ENCODE assay signal across 8 cellular contexts in genomic region chr4:118465831-118466230, GRCh38.
DNase-seq lines count a peak whose midpoint lies in the region; TF ChIP-seq lines count a peak whose summit lies in the region.
"Not testable (repeated sequence)": the region's sequence is repeated elsewhere in the genome, so short reads cannot be mapped to it uniquely, and the experiment has no call there.

No MANE protein-coding gene starts in this region.

- in situ Hi-C loops in HAP-1 (cut with MboI; ENCODE audit: low sequenced_read_pairs): not testable (repeated sequence)

- H4K8ac ChIP-seq in mesenchymal stem cell (ENCODE audit: low read length): not testable (repeated sequence)

- H3K4me2 ChIP-seq in mesenchymal stem cell (ENCODE audit: low read length, poor library complexity, severe bottlenecking): not testable (repeated sequence)

- DNase-seq in AG04449 (ENCODE audit: low read depth, low spot score): peak; percentile 24
- DNase-seq in AG10803 (ENCODE audit: low read depth): peak; percentile 87
- DNase-seq in ELR (ENCODE audit: low read depth): peak; percentile 36
- DNase-seq in HAP-1 (ENCODE audit: low spot score in 2 of 2): peak; percentile 17 to 26
- peak; percentile 16 for DNase-seq in MG63
- peak; percentile 66 for DNase-seq in dedifferentiated amniotic fluid mesenchymal stem cell (ENCODE audit: extremely low spot score)
- DNase-seq in fibroblast of peridontal ligament (ENCODE audit: extremely low read depth): peak; percentile 91
- peak; percentile 32 for DNase-seq in mesenchymal stem cell

- H3K27ac ChIP-seq in mesenchymal stem cell (ENCODE audit: low read length, poor library complexity, severe bottlenecking): not testable (repeated sequence)

- not testable (repeated sequence) for H3K9me3 ChIP-seq in HAP-1; MG63; mesenchymal stem cell (ENCODE audit: control insufficient read depth, low read length)

- H2BK120ac ChIP-seq in mesenchymal stem cell (ENCODE audit: low read depth, low read length): not testable (repeated sequence)

- not testable (repeated sequence) for H3K4me3 ChIP-seq in AG04449 (ENCODE audit: low read depth, low read length); AG10803 (ENCODE audit: low read length); HAP-1; MG63; mesenchymal stem cell (ENCODE audit: insufficient read depth in 1 of 2, low read depth in 1 of 2, low read length in 2 of 2)

- H3K23ac ChIP-seq in mesenchymal stem cell (ENCODE audit: low read length in 2 of 2): not testable (repeated sequence)

- not testable (repeated sequence) for H2BK12ac ChIP-seq in mesenchymal stem cell (ENCODE audit: low read length in 2 of 2)

- H3K4ac ChIP-seq in mesenchymal stem cell (ENCODE audit: low read depth in 1 of 2, low read length in 2 of 2): not testable (repeated sequence)

- not testable (repeated sequence) for H4K91ac ChIP-seq in mesenchymal stem cell (ENCODE audit: low read length)

- not testable (repeated sequence) for H3K14ac ChIP-seq in mesenchymal stem cell (ENCODE audit: low read length in 2 of 2)

- H3K18ac ChIP-seq in mesenchymal stem cell (ENCODE audit: low read depth in 1 of 2, low read length in 2 of 2): not testable (repeated sequence)

- CTCF ChIA-PET in AG04449 (lab: Yijun Ruan, JAX): not testable (repeated sequence)

- not testable (repeated sequence) for H3K36me3 ChIP-seq in HAP-1 (replicated peaks); MG63; mesenchymal stem cell (ENCODE audit: control insufficient read depth in 1 of 2, insufficient read depth in 2 of 2, low read depth in 1 of 2, low read length in 2 of 2)

- H2AK5ac ChIP-seq in mesenchymal stem cell (ENCODE audit: low read length, severe bottlenecking): not testable (repeated sequence)

- H2BK15ac ChIP-seq in mesenchymal stem cell (ENCODE audit: low read depth, poor library complexity, severe bottlenecking): not testable (repeated sequence)

- not testable (repeated sequence) for H2BK5ac ChIP-seq in mesenchymal stem cell (ENCODE audit: low read depth, low read length, poor library complexity, severe bottlenecking)

- H3K9ac ChIP-seq in mesenchymal stem cell (ENCODE audit: low read length): not testable (repeated sequence)

- H2AFZ ChIP-seq in mesenchymal stem cell (ENCODE audit: low read depth, low read length): not testable (repeated sequence)

- 29% methylated on average over 1 of the region's 2 CpGs for WGBS in mesenchymal stem cell

- H3K79me1 ChIP-seq in mesenchymal stem cell (replicated peaks; ENCODE audit: low read length, poor library complexity, severe bottlenecking): not testable (repeated sequence)

- POLR2A ChIA-PET in AG04449 (lab: Yijun Ruan, JAX): not testable (repeated sequence)

- peaks cover 11% of the 10 kb centered on the region for H3K4me1 ChIP-seq in HAP-1
- H3K4me1 ChIP-seq in mesenchymal stem cell (ENCODE audit: control insufficient read depth, insufficient read depth, low read depth, low read length): not testable (repeated sequence)

- not testable (repeated sequence) for H3K27me3 ChIP-seq in HAP-1 (ENCODE audit: low read depth); MG63; mesenchymal stem cell (ENCODE audit: control insufficient read depth in 1 of 2, insufficient read depth in 1 of 2, low read length in 2 of 2)

- not testable (repeated sequence) for TF ChIP-seq CTCF in AG04449 (IDR thresholded peaks at IDR 0.05; ENCODE audit: insufficient read depth, low read length, missing control alignments); AG10803 (conservative IDR thresholded peaks at IDR 0.05; ENCODE audit: low read length)

Comparison
In these comparisons a context has a peak if more than half of its experiments do, and no peak if none do; other contexts are left out.
1. DNase-seq: peak in every context shown above with its lines; median percentile 91 in fibroblast of peridontal ligament; 87 in AG10803; 66 in dedifferentiated amniotic fluid mesenchymal stem cell; 36 in ELR; 32 in mesenchymal stem cell; 24 in AG04449; 22 in HAP-1; 16 in MG63.